1 cellular context compared by ENCODE assay signal in genomic region chr11:102154806-102155205, GRCh38.
TF ChIP-seq lines count a peak whose summit lies in the region.

No MANE protein-coding gene starts in this region.

TF ChIP-seq in IMR-90, 13 proteins besides CTCF, POLR2A, EP300 and RAD21 (continued from another document):
- TF ChIP-seq ELK1 (IDR thresholded peaks at IDR 0.05; ENCODE audit: borderline replicate concordance, low read depth, low read length) (no peak), RFX5 (IDR thresholded peaks at IDR 0.05; ENCODE audit: low read depth, low read length) (no peak), RCOR1 (IDR thresholded peaks at IDR 0.05; ENCODE audit: insufficient replicate concordance, low read length) (no peak), MAFK (IDR thresholded peaks at IDR 0.05; ENCODE audit: low read depth, low read length) (no peak), CEBPB (IDR thresholded peaks at IDR 0.05; ENCODE audit: low read depth, low read length) (no peak), MAZ (IDR thresholded peaks at IDR 0.05; ENCODE audit: borderline replicate concordance, low read depth, low read length) (no peak), SMC3 (IDR thresholded peaks at IDR 0.05; ENCODE audit: low read depth, low read length) (no peak), MXI1 (IDR thresholded peaks at IDR 0.05; ENCODE audit: borderline replicate concordance, low read depth, low read length) (no peak)
